In the genomic region with DNA sequence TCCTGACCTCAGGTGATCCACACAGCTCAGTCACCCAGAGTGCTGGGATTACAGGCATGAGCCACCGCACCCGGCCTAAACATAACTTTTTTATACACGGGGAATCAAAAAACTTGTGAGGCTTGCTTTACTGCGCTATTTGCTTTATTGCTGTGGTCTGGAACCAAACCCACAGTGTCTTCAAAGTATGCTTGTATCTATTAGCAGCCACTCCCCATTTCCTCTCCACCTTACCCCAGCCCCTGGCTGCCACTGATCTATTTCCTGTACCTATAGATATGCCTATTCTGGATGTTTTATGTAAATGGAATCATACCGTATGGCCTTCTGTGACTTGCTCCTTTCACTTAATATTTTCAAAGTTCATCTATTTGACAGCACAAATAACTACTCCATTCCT, we compare ENCODE assay signal across 24 cellular contexts.
"Had no signal": no experiment of that assay in that cellular context is flagged by ENCODE, and none has a peak within 500 bp of the region (broad histone marks: within the 10 kb centered on the region; RNA-seq: fewer than 3 reads in every experiment).

No MANE protein-coding gene starts in this region.

- H3K36me3 ChIP-seq: neutrophil, pancreas, right lobe of liver, sigmoid colon, stomach, thoracic aorta, thyroid gland, tibial nerve, upper lobe of left lung, vagina had no signal

- H3K27ac ChIP-seq: neutrophil, pancreas, psoas muscle, right lobe of liver, sigmoid colon, stomach, thoracic aorta, thyroid gland, tibial nerve, upper lobe of left lung, vagina had no signal

- H3K4me1 ChIP-seq: pancreas, psoas muscle, right lobe of liver, sigmoid colon, stomach, thyroid gland, tibial nerve, upper lobe of left lung, vagina had no signal

- DNase-seq: nephron progenitor cell; nucleus accumbens; pancreas; psoas muscle; right cardiac atrium; right lobe of liver; sigmoid colon; small intestine; stimulated activated CD4-positive, alpha-beta T cell treated with anti-CD3 and anti-CD28 coated beads, Interleukin-15, amount 100 ng/mL, for 24 hours; stimulated activated CD4-positive, alpha-beta T cell treated with anti-CD3 and anti-CD28 coated beads, Interleukin-2, amount 100 ng/mL, for 24 hours; stimulated activated CD4-positive, alpha-beta T cell treated with anti-CD3 and anti-CD28 coated beads, Interleukin-2, amount 100 ng/mL, for 48 hours; stimulated activated CD4-positive, alpha-beta T cell treated with anti-CD3 and anti-CD28 coated beads, Interleukin-4, amount 100 ng/mL, for 24 hours; stimulated activated naive B cell treated with anti-CD40 and anti-IgM and Interleukin-4, amounts not matched to agents 10 μg/mL and 1 μg/mL and 100 μg/mL, for 72 hours; stimulated activated naive CD4-positive, alpha-beta T cell treated with Interleukin-2 at 50 U/mL for 16 hours; stomach; thyroid gland; trophoblast cell; upper lobe of left lung had no signal

- H3K27me3 ChIP-seq: neutrophil, pancreas, right lobe of liver, sigmoid colon, stomach, thyroid gland, tibial nerve, upper lobe of left lung, vagina had no signal

- ATAC-seq: natural killer cell treated with Interleukin-12 subunit alpha and Interleukin-12 subunit beta and Interleukin-15 and Interleukin-18, amount 100 ng/mL, for 72 hours; pancreas; psoas muscle; right cardiac atrium; right lobe of liver; stimulated activated effector memory CD8-positive, alpha-beta T cell treated with anti-CD3 and anti-CD28 coated beads, Interleukin-12 subunit alpha, Interleukin-12 subunit beta, amount 100 ng/mL, for 72 hours; stimulated activated naive B cell treated with anti-CD40 and anti-IgM and Interleukin-4, amounts not matched to agents 10 μg/mL and 1 μg/mL and 100 μg/mL, for 72 hours had no signal

- H3K4me3 ChIP-seq: pancreas, psoas muscle, right lobe of liver, sigmoid colon, stomach, thoracic aorta, thyroid gland, tibial nerve, upper lobe of left lung, vagina had no signal

- H3K9me3 ChIP-seq: neutrophil, pancreas, right lobe of liver, thoracic aorta, thyroid gland, upper lobe of left lung, vagina had no signal
